In genomic region chr6:142275146-142276006, GRCh38 we compare ENCODE assay signal across 20 cellular contexts. TPM values are rescaled to one million over a fixed set of nuclear protein-coding genes. Genes with fewer than 3 reads are reported as not detected.
DNase-seq lines count a peak whose midpoint lies in the region; ATAC-seq, FAIRE-seq and TF ChIP-seq lines count a peak whose summit lies in the region.
"Had no signal": no experiment of that assay in that cellular context is flagged by ENCODE, and none has a peak within 500 bp of the region (broad histone marks: within the 10 kb centered on the region; RNA-seq: fewer than 3 reads in every experiment).

No MANE protein-coding gene starts in this region.

- H3K27ac Mint-ChIP-seq in astrocyte (ENCODE audit: unreplicated experiment), result no peak overlapping the region
- H3K27ac Mint-ChIP-seq: natural killer cell treated with Interleukin-12 subunit alpha and Interleukin-12 subunit beta and Interleukin-15 and Interleukin-18, amount 100 ng/mL, for 72 hours had no signal

- peak; percentile 28 for DNase-seq in Caki2 (ENCODE audit: low read depth)
- peak; percentile 66 for DNase-seq in HT-29 (ENCODE audit: low spot score)
- peak; percentile 6 for DNase-seq in astrocyte (ENCODE audit: low read depth)
- peak; percentile 62 for DNase-seq in kidney glomerular epithelial cell (lab: John Stamatoyannopoulos, UW)
- no peak for DNase-seq in GF-D8 (lab: John Stamatoyannopoulos, UW)
- DNase-seq in NCI-H128 (lab: John Stamatoyannopoulos, UW; ENCODE audit: unreplicated experiment), result no peak
- DNase-seq in NCI-H1436 (lab: John Stamatoyannopoulos, UW), result no peak
- DNase-seq: activated CD8-positive, alpha-beta memory T cell treated with anti-CD3 and anti-CD28 coated beads for 24 hours; effector CD8-positive, alpha-beta T cell; KBM-7; NCI-H1930; NCI-H82; retina; SIG-M5; stimulated activated CD4-positive, alpha-beta T cell treated with anti-CD3 and anti-CD28 coated beads, Interleukin-2, amount 100 ng/mL, for 24 hours; tibial artery had no signal

- no peaks in the 10 kb centered on the region for H3K36me3 ChIP-seq in astrocyte (ENCODE audit: insufficient read depth, low read length)
- H3K36me3 ChIP-seq: gastroesophageal sphincter, tibial artery had no signal

- H4K20me1 ChIP-seq in astrocyte (ENCODE audit: insufficient read depth, low read length), result no peaks in the 10 kb centered on the region

- H3K4me3 ChIP-seq in astrocyte (ENCODE audit: insufficient read depth, low read depth, low read length), result no peak overlapping the region
- H3K4me3 ChIP-seq: gastroesophageal sphincter, tibial artery had no signal

- no peak overlapping the region for H3K9ac ChIP-seq in astrocyte (ENCODE audit: low read length)

- no peak overlapping the region for H2AFZ ChIP-seq in astrocyte (ENCODE audit: low read depth, low read length)

- H3K4me2 ChIP-seq in astrocyte (ENCODE audit: low read length), result no peak overlapping the region

- no peak overlapping the region for H3K27ac ChIP-seq in astrocyte (ENCODE audit: low read depth, low read length)
- H3K27ac ChIP-seq: gastroesophageal sphincter, tibial artery had no signal

- no peak for ATAC-seq in HG03571 (IDR thresholded peaks at IDR 0.05; ENCODE audit: unreplicated experiment)
- ATAC-seq: gastroesophageal sphincter; natural killer cell treated with Interleukin-12 subunit alpha and Interleukin-12 subunit beta and Interleukin-15 and Interleukin-18, amount 100 ng/mL, for 72 hours had no signal

- no peaks in the 10 kb centered on the region for H3K27me3 Mint-ChIP-seq in astrocyte (ENCODE audit: low read depth, unreplicated experiment)

- FAIRE-seq in astrocyte (lab: Jason Lieb, UNC), result no peak
- FAIRE-seq: D721Med had no signal

- no peaks in the 10 kb centered on the region for H3K9me3 Mint-ChIP-seq in astrocyte (ENCODE audit: unreplicated experiment)

- peaks cover 2% of the 10 kb centered on the region for H3K36me3 Mint-ChIP-seq in astrocyte (ENCODE audit: low read depth, unreplicated experiment)
- H3K36me3 Mint-ChIP-seq: natural killer cell treated with Interleukin-12 subunit alpha and Interleukin-12 subunit beta and Interleukin-15 and Interleukin-18, amount 100 ng/mL, for 72 hours had no signal

- no peaks in the 10 kb centered on the region for H3K27me3 ChIP-seq in astrocyte (ENCODE audit: insufficient read depth, low read length)
- H3K27me3 ChIP-seq: gastroesophageal sphincter, tibial artery had no signal

- no peak overlapping the region for H3K4me3 Mint-ChIP-seq in astrocyte (ENCODE audit: unreplicated experiment)
- H3K4me3 Mint-ChIP-seq: natural killer cell treated with Interleukin-12 subunit alpha and Interleukin-12 subunit beta and Interleukin-15 and Interleukin-18, amount 100 ng/mL, for 72 hours had no signal

- H3K4me1 Mint-ChIP-seq in astrocyte (ENCODE audit: low read depth, unreplicated experiment), result peaks cover 26% of the 10 kb centered on the region

- no peaks in the 10 kb centered on the region for H3K79me2 ChIP-seq in astrocyte (ENCODE audit: insufficient read depth, low read length)

- H3K4me1 ChIP-seq in astrocyte (ENCODE audit: insufficient read depth, low read length), result no peaks in the 10 kb centered on the region
- H3K4me1 ChIP-seq: gastroesophageal sphincter, tibial artery had no signal

- no peaks in the 10 kb centered on the region for H3K9me3 ChIP-seq in astrocyte (ENCODE audit: insufficient read depth, low read depth, low read length)
- H3K9me3 ChIP-seq: gastroesophageal sphincter, tibial artery had no signal

- in situ Hi-C loops in Caki2 (cut with HindIII; ENCODE audit: low pct_unique_long_range_greater_than_20kb, low sequenced_read_pairs), result no loop called here

- TF ChIP-seq CTCF in astrocyte (IDR thresholded peaks at IDR 0.05; ENCODE audit: insufficient read depth, low read depth, low read length), result no peak

RNA-seq across cellular contexts. Expression of gene ADGRG6, which starts 26.4 kb away (rescaled TPM):
- 33.4 and 44.6 TPM in 2 replicates for total RNA-seq in Caki2 (2014; rRNA removed; shearing (Covaris generic); ENCODE audit: low replicate concordance)
- total RNA-seq in HT-29 (2014; rRNA removed; shearing (Covaris generic)), result 6.6 and 8.1 TPM in 2 replicates
- 89.2 and 98.2 TPM in 2 replicates for total RNA-seq in astrocyte
- total RNA-seq: natural killer cell treated with Interleukin-12 subunit alpha and Interleukin-12 subunit beta and Interleukin-15 and Interleukin-18, amount 100 ng/mL, for 72 hours had no signal

Comparison
In these comparisons a context has a peak if more than half of its experiments do, and no peak if none do; other contexts are left out.
1. DNase-seq: peak in Caki2 (single experiment), HT-29 (single experiment), astrocyte (single experiment) and kidney glomerular epithelial cell (single experiment); none in GF-D8 (single experiment), NCI-H128 (single experiment) and NCI-H1436 (single experiment).